8 cellular contexts compared by ENCODE assay signal in genomic region chr21:46635324-46636180, GRCh38.
DNase-seq lines count a peak whose midpoint lies in the region; ATAC-seq and TF ChIP-seq lines count a peak whose summit lies in the region.

Gene PRMT2 (plus strand): TSS chr21:46635674. CDS start chr21:46636952, 1,278 bp downstream.

- ATAC-seq in HG02610 (IDR thresholded peaks at IDR 0.05; ENCODE audit: unreplicated experiment) = peak; percentile 89
- ATAC-seq in SK-N-SH treated with all-trans-retinoic acid at 6 μM for 48 hours = peak; percentile 93

- peak within 1 kb of the TSS; percentile 96 for H3K4me3 Mint-ChIP-seq in activated naive CD4-positive, alpha-beta T cell treated with anti-CD3 and anti-CD28 coated beads, Interleukin-2, amount 50 U/mL, for 24 hours

- no peaks in the 10 kb centered on the region for H3K9me3 Mint-ChIP-seq in activated naive CD4-positive, alpha-beta T cell treated with anti-CD3 and anti-CD28 coated beads, Interleukin-2, amount 50 U/mL, for 24 hours

- H3K4me1 Mint-ChIP-seq in activated naive CD4-positive, alpha-beta T cell treated with anti-CD3 and anti-CD28 coated beads, Interleukin-2, amount 50 U/mL, for 24 hours = peaks cover 81% of the 10 kb centered on the region

- CTCF ChIA-PET in GM10248 (lab: Yijun Ruan, JAX) = interaction anchor here (0.8 to 2.5 kb wide), 9 partner anchors 9 to 493 kb away, joined by 3 to 7 read pairs (median 4); no protein-coding TSS in a partner anchor

- no peak for TF ChIP-seq CTCF in GM10248 (IDR thresholded peaks at IDR 0.05; ENCODE audit: control extremely low read depth, extremely low read depth, low read depth, missing control alignments)

- H3K36me3 Mint-ChIP-seq in activated naive CD4-positive, alpha-beta T cell treated with anti-CD3 and anti-CD28 coated beads, Interleukin-2, amount 50 U/mL, for 24 hours = peaks cover under 1% of the 10 kb centered on the region

- H3K27me3 Mint-ChIP-seq in activated naive CD4-positive, alpha-beta T cell treated with anti-CD3 and anti-CD28 coated beads, Interleukin-2, amount 50 U/mL, for 24 hours = no peaks in the 10 kb centered on the region

- peak; percentile 100 for DNase-seq in GM10248 (ENCODE audit: extremely low spot score)
- peak; percentile 98 for DNase-seq in NCI-H1092 treated with DMSO at 0.1 percent for 48 hours (lab: John Stamatoyannopoulos, UW)
- DNase-seq in globus pallidus (ENCODE audit: low spot score) = peak; percentile 97
- DNase-seq in nucleus accumbens (lab: John Stamatoyannopoulos, UW) = peak; percentile 56 to 98 (median 94)
- peak; percentile 97 for DNase-seq in superior temporal gyrus (ENCODE audit: extremely low spot score)

- POLR2A ChIA-PET in GM10248 (lab: Yijun Ruan, JAX) = interaction anchor here (0.6 to 0.7 kb wide), 3 partner anchors 421 to 1834 kb away, joined by 3 to 6 read pairs (median 4); no protein-coding TSS in a partner anchor

- peak within 1 kb of the TSS; percentile 96 for H3K27ac Mint-ChIP-seq in activated naive CD4-positive, alpha-beta T cell treated with anti-CD3 and anti-CD28 coated beads, Interleukin-2, amount 50 U/mL, for 24 hours

TF ChIP-seq in SK-N-SH treated with all-trans-retinoic acid at 6 μM for 48 hours, 23 proteins besides CTCF, POLR2A, EP300 and RAD21:
- TF ChIP-seq ESRRG (CRISPR knock-in tag; IDR thresholded peaks at IDR 0.05) = no peak
- no peak for TF ChIP-seq ZNF565 (CRISPR knock-in tag; conservative IDR thresholded peaks at IDR 0.05; ENCODE audit: low read depth)

Comparison
In these comparisons a context has a peak if more than half of its experiments do, and no peak if none do; other contexts are left out.
1. Peak in every context shown above with its lines: DNase-seq and ATAC-seq.